Comparison of ENCODE assay signal across 23 cellular contexts in the genomic region with DNA sequence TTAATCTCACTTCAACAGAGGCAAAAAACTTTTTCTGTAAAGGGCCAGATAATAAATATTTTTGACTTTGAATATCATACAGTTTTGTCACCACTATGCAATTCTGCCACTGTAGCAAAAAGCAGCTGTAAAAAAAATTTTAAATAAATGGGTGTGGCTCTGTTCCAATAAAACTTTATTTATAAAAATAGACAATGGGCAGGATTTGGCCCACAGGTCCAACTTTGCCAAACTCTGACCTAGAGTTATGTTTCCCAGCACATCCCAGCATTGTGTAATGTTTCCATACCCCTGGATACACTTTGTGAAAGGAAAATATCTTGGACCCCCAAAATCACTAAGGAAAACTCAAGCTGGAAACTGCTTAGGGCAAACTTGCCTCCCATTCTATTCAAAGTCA.
A peak's percentile ranks its signal among the peaks of the same experiment; 100 is the strongest.
DNase-seq lines count a peak whose midpoint lies in the region; ATAC-seq, FAIRE-seq and TF ChIP-seq lines count a peak whose summit lies in the region.
"Had no signal": no experiment of that assay in that cellular context is flagged by ENCODE, and none has a peak within 500 bp of the region (broad histone marks: within the 10 kb centered on the region; RNA-seq: fewer than 3 reads in every experiment).

No MANE protein-coding gene starts in this region.

- no peak overlapping the region for H2BK12ac ChIP-seq in trophoblast cell (ENCODE audit: low read length)

- no peak overlapping the region for H2AK5ac ChIP-seq in trophoblast cell (ENCODE audit: low read length)

- H3K36me3 Mint-ChIP-seq in Caco-2 (ENCODE audit: insufficient read depth, unreplicated experiment) (peaks cover 17% of the 10 kb centered on the region), WTC11 (peaks cover 33% of the 10 kb centered on the region)
- H3K36me3 Mint-ChIP-seq: CD14-positive monocyte; CD8-positive, alpha-beta memory T cell had no signal

- no peaks in the 10 kb centered on the region for H3K79me2 ChIP-seq in trophoblast cell (ENCODE audit: control insufficient read depth, insufficient read depth, low read length, poor library complexity)

- TSS peak; percentile 74 for BruUV-seq in Caco-2 (replicated peaks; lab: Mats Ljungman, UMichigan)

- POLR2A ChIA-PET in Caco-2 (lab: Charles Lee) = interaction anchor here (0.8 kb wide), 1 partner anchor 89 kb away, joined by 5 read pairs; no protein-coding TSS in a partner anchor
- POLR2A ChIA-PET in WTC11 (lab: Charles Lee) = no interaction called here
- POLR2A ChIA-PET in RWPE1 (lab: Yijun Ruan, JAX; ENCODE audit: low non-redundant PET) = no interaction called here

- H3K4me1 ChIP-seq in Caco-2 (peaks cover 67% of the 10 kb centered on the region), trophoblast cell (ENCODE audit: control insufficient read depth in 1 of 2, insufficient read depth in 2 of 2, low read length in 2 of 2) (no peaks in the 10 kb centered on the region)
- H3K4me1 ChIP-seq: BE2C; BLaER1 treated with 17β-estradiol and CSF1 and Interleukin-3, amounts not matched to agents 10 nM and 100 nM had no signal

- no peak overlapping the region for H3K23ac ChIP-seq in trophoblast cell (ENCODE audit: low read length)

- H3K27me3 Mint-ChIP-seq in Caco-2 (ENCODE audit: insufficient read depth, unreplicated experiment) (no peaks in the 10 kb centered on the region), WTC11 (ENCODE audit: low read depth) (peaks cover 8% of the 10 kb centered on the region; the same call in 1 of the 2 replicates)
- H3K27me3 Mint-ChIP-seq: CD4-positive, alpha-beta T cell had no signal

- H3K9ac ChIP-seq in trophoblast cell (ENCODE audit: low read length) = no peak overlapping the region
- H3K9ac ChIP-seq: BLaER1 treated with 17β-estradiol and CSF1 and Interleukin-3, amounts not matched to agents 10 nM and 100 nM had no signal

- H3K36me3 ChIP-seq in Caco-2 (ENCODE audit: control insufficient read depth, insufficient read depth, low read length) (no peaks in the 10 kb centered on the region), trophoblast cell (ENCODE audit: control insufficient read depth in 1 of 2, insufficient read depth in 2 of 2, low read length in 2 of 2) (no peaks in the 10 kb centered on the region)
- H3K36me3 ChIP-seq: BE2C; BLaER1 treated with 17β-estradiol and CSF1 and Interleukin-3, amounts not matched to agents 10 nM and 100 nM had no signal

- no peak overlapping the region for H4K8ac ChIP-seq in trophoblast cell (ENCODE audit: low read depth, low read length)

- no peak overlapping the region for H3K4me3 ChIP-seq in Caco-2 (ENCODE audit: low read depth, low read length)
- no peak overlapping the region for H3K4me3 ChIP-seq in trophoblast cell (ENCODE audit: low read depth, low read length)
- H3K4me3 ChIP-seq: A549; BLaER1 treated with 17β-estradiol and CSF1 and Interleukin-3, amounts not matched to agents 10 nM and 100 nM had no signal

- no peak overlapping the region for H3K4ac ChIP-seq in trophoblast cell (ENCODE audit: low read depth, low read length)

- H3K27me3 ChIP-seq in Caco-2 (replicated peaks; ENCODE audit: control insufficient read depth, insufficient read depth, low read length) = no peaks in the 10 kb centered on the region
- H3K27me3 ChIP-seq in trophoblast cell (ENCODE audit: insufficient read depth, low read length) = no peaks in the 10 kb centered on the region
- H3K27me3 ChIP-seq: BE2C; BLaER1 treated with 17β-estradiol and CSF1 and Interleukin-3, amounts not matched to agents 10 nM and 100 nM had no signal

- H3K14ac ChIP-seq in trophoblast cell (ENCODE audit: low read length) = no peak overlapping the region

- peak overlapping the region; percentile 48 for H3K4me3 Mint-ChIP-seq in Caco-2 (ENCODE audit: unreplicated experiment)
- no peak overlapping the region for H3K4me3 Mint-ChIP-seq in WTC11
- H3K4me3 Mint-ChIP-seq: CD14-positive monocyte; CD4-positive, alpha-beta T cell; CD8-positive, alpha-beta memory T cell had no signal

- DNase-seq in Caco-2 (no peak), WTC11 (ENCODE audit: low spot score) (no peak), trophoblast cell (no peak), activated gamma-delta T cell (lab: John Stamatoyannopoulos, UW) (no peak), NCI-H1417 (lab: John Stamatoyannopoulos, UW) (no peak), RWPE1 (ENCODE audit: low spot score) (no peak)
- DNase-seq: 8988T; ACHN; AML-193; BE2C; CD4-positive, alpha-beta T cell; CD8-positive, alpha-beta memory T cell; DMS153; DND-41; H7; HCEC 1CT had no signal

- no peak overlapping the region for H3K18ac ChIP-seq in trophoblast cell (ENCODE audit: low read length)

- H3K9me3 ChIP-seq in Caco-2 = peaks cover 23% of the 10 kb centered on the region
- H3K9me3 ChIP-seq in trophoblast cell (ENCODE audit: insufficient read depth, low read depth, low read length) = peaks cover 3% of the 10 kb centered on the region
- H3K9me3 ChIP-seq: A549, BE2C had no signal

- TF ChIP-seq CTCF in Caco-2 (IDR thresholded peaks at IDR 0.05; ENCODE audit: insufficient read depth in 1 of 2, low read depth in 1 of 2, low read length in 1 of 2, severe bottlenecking in 1 of 2, unreplicated experiment in 1 of 2) (no peak), WTC11 (IDR thresholded peaks at IDR 0.05) (no peak), RWPE1 (conservative IDR thresholded peaks at IDR 0.05; ENCODE audit: low read depth) (no peak)

- peaks cover 2% of the 10 kb centered on the region for H3K79me1 ChIP-seq in trophoblast cell (ENCODE audit: low read length)

- no peak overlapping the region for H2BK5ac ChIP-seq in trophoblast cell (ENCODE audit: low read depth, low read length, poor library complexity)

- FAIRE-seq in islet of Langerhans (lab: Jason Lieb, UNC) = peak; percentile 17
- FAIRE-seq: A549, G401.6, GM18507, H1 had no signal

- CTCF ChIA-PET in Caco-2 (lab: Charles Lee) = no interaction called here
- CTCF ChIA-PET in WTC11 (lab: Charles Lee) = no interaction called here
- CTCF ChIA-PET in RWPE1 (lab: Yijun Ruan, JAX) = no interaction called here

- intact Hi-C loops in Caco-2 (cut with micrococcal nuclease; ENCODE audit: unreplicated experiment) = loop anchor here (1.0 to 10.0 kb wide), 2 partner anchors 89 to 245 kb away; partner anchors contain the start of gene INPP4B

- no peak overlapping the region for H4K12ac ChIP-seq in trophoblast cell (ENCODE audit: low read depth, low read length)

- no peak overlapping the region for H2AFZ ChIP-seq in trophoblast cell (ENCODE audit: insufficient read depth, low read length, poor library complexity)

- H3K4me2 ChIP-seq in trophoblast cell (ENCODE audit: low read length) = no peak overlapping the region
- H3K4me2 ChIP-seq: A549; BLaER1 treated with 17β-estradiol and CSF1 and Interleukin-3, amounts not matched to agents 10 nM and 100 nM had no signal

- H3K4me1 Mint-ChIP-seq in Caco-2 (ENCODE audit: low read depth, unreplicated experiment) = peaks cover 44% of the 10 kb centered on the region
- H3K4me1 Mint-ChIP-seq in WTC11 = peaks cover 31% of the 10 kb centered on the region
- H3K4me1 Mint-ChIP-seq: CD14-positive monocyte; CD8-positive, alpha-beta memory T cell had no signal

- H4K91ac ChIP-seq in trophoblast cell (ENCODE audit: low read depth, low read length) = no peak overlapping the region

- peak overlapping the region; percentile 33 for H2BK120ac ChIP-seq in trophoblast cell (ENCODE audit: insufficient read depth, low read length, poor library complexity)

- H3K27ac Mint-ChIP-seq in Caco-2 (ENCODE audit: unreplicated experiment) = peak overlapping the region; percentile 84
- H3K27ac Mint-ChIP-seq in WTC11 = peak overlapping the region; percentile 63; the same call in 1 of the 2 replicates
- H3K27ac Mint-ChIP-seq: CD14-positive monocyte; CD4-positive, alpha-beta T cell; CD8-positive, alpha-beta memory T cell had no signal

- ATAC-seq in WTC11 = no peak
- ATAC-seq: A549 had no signal

- peak overlapping the region; percentile 41 for H3K27ac ChIP-seq in trophoblast cell (ENCODE audit: low read depth, low read length)
- H3K27ac ChIP-seq in RWPE1 = no peak overlapping the region
- H3K27ac ChIP-seq: A549; BLaER1 treated with 17β-estradiol and CSF1 and Interleukin-3, amounts not matched to agents 10 nM and 100 nM had no signal

- H3K9me3 Mint-ChIP-seq in Caco-2 (ENCODE audit: unreplicated experiment) = peaks cover 15% of the 10 kb centered on the region
- H3K9me3 Mint-ChIP-seq in WTC11 = peaks cover 27% of the 10 kb centered on the region
- H3K9me3 Mint-ChIP-seq: CD4-positive, alpha-beta T cell had no signal

TF ChIP-seq in WTC11, 78 proteins besides CTCF, POLR2A, EP300 and RAD21 (continues in another document):
- TF ChIP-seq, protein P1, sequence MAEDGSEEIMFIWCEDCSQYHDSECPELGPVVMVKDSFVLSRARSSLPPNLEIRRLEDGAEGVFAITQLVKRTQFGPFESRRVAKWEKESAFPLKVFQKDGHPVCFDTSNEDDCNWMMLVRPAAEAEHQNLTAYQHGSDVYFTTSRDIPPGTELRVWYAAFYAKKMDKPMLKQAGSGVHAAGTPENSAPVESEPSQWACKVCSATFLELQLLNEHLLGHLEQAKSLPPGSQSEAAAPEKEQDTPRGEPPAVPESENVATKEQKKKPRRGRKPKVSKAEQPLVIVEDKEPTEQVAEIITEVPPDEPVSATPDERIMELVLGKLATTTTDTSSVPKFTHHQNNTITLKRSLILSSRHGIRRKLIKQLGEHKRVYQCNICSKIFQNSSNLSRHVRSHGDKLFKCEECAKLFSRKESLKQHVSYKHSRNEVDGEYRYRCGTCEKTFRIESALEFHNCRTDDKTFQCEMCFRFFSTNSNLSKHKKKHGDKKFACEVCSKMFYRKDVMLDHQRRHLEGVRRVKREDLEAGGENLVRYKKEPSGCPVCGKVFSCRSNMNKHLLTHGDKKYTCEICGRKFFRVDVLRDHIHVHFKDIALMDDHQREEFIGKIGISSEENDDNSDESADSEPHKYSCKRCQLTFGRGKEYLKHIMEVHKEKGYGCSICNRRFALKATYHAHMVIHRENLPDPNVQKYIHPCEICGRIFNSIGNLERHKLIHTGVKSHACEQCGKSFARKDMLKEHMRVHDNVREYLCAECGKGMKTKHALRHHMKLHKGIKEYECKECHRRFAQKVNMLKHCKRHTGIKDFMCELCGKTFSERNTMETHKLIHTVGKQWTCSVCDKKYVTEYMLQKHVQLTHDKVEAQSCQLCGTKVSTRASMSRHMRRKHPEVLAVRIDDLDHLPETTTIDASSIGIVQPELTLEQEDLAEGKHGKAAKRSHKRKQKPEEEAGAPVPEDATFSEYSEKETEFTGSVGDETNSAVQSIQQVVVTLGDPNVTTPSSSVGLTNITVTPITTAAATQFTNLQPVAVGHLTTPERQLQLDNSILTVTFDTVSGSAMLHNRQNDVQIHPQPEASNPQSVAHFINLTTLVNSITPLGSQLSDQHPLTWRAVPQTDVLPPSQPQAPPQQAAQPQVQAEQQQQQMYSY (CRISPR knock-in tag; IDR thresholded peaks at IDR 0.05) = no peak
- TF ChIP-seq OVOL2 (CRISPR knock-in tag; IDR thresholded peaks at IDR 0.05; ENCODE audit: borderline replicate concordance) = no peak
